Comparison of ENCODE assay signal across 1 cellular context in genomic region chr16:28553776-28554633, GRCh38.
TF ChIP-seq lines count a peak whose summit lies in the region.

TSS of gene SGF29 (plus strand) at chr16:28553920. CDS start at chr16:28581070, 27,150 bp downstream.

TF ChIP-seq in WTC11, 78 proteins besides CTCF, POLR2A, EP300 and RAD21 (continued from another document):
- TF ChIP-seq ZNF281 (CRISPR knock-in tag; IDR thresholded peaks at IDR 0.05) (0 out of 2 replicates have a peak, but pooled peaks have one; percentile 19), TEAD1 (CRISPR knock-in tag; IDR thresholded peaks at IDR 0.05) (peak; percentile 65), ATF2 (CRISPR knock-in tag; IDR thresholded peaks at IDR 0.05; ENCODE audit: borderline replicate concordance, low read depth) (no peak), ZSCAN18 (CRISPR knock-in tag; IDR thresholded peaks at IDR 0.05) (no peak), RORB (CRISPR knock-in tag; IDR thresholded peaks at IDR 0.05) (no peak), GRHL2 (CRISPR knock-in tag; IDR thresholded peaks at IDR 0.05; ENCODE audit: insufficient replicate concordance, severe bottlenecking) (no peak), ESRRA (CRISPR knock-in tag; IDR thresholded peaks at IDR 0.05; ENCODE audit: borderline replicate concordance) (peak; percentile 28; the same call in 1 of the 2 replicates), FOXK1 (CRISPR knock-in tag; IDR thresholded peaks at IDR 0.05) (peak; percentile 78; the same call in 1 of the 2 replicates), CREM (CRISPR knock-in tag; IDR thresholded peaks at IDR 0.05) (peak; percentile 64; the same call in 1 of the 2 replicates), IRF2 (CRISPR knock-in tag; IDR thresholded peaks at IDR 0.05; ENCODE audit: borderline replicate concordance, low read depth) (no peak), ZBTB21 (CRISPR knock-in tag; IDR thresholded peaks at IDR 0.05; ENCODE audit: borderline replicate concordance) (peak; percentile 83; the same call in 1 of the 2 replicates), GABPB1 (CRISPR knock-in tag; IDR thresholded peaks at IDR 0.05) (peak; percentile 81), AFF4 (CRISPR knock-in tag; IDR thresholded peaks at IDR 0.05; ENCODE audit: borderline replicate concordance) (no peak), SP1 (CRISPR knock-in tag; conservative IDR thresholded peaks at IDR 0.05) (peak; percentile 83), FOXP4 (CRISPR knock-in tag; IDR thresholded peaks at IDR 0.05) (peak; percentile 81; the same call in 1 of the 2 replicates), NFE2L1 (CRISPR knock-in tag; IDR thresholded peaks at IDR 0.05) (0 out of 2 replicates have a peak, but pooled peaks have one; percentile 45), FOXP1 (CRISPR knock-in tag; IDR thresholded peaks at IDR 0.05; ENCODE audit: borderline replicate concordance) (peak; percentile 84), TEAD4 (CRISPR knock-in tag; IDR thresholded peaks at IDR 0.05) (no peak), PREB (CRISPR knock-in tag; IDR thresholded peaks at IDR 0.05; ENCODE audit: borderline replicate concordance) (peak; percentile 49; the same call in 1 of the 2 replicates), ELF4 (CRISPR knock-in tag; IDR thresholded peaks at IDR 0.05; ENCODE audit: low read depth) (no peak), USF1 (CRISPR knock-in tag; IDR thresholded peaks at IDR 0.05) (peak; percentile 53), ZNF232 (CRISPR knock-in tag; IDR thresholded peaks at IDR 0.05) (peak; percentile 50; the same call in 1 of the 2 replicates), TP53 (CRISPR knock-in tag; IDR thresholded peaks at IDR 0.05) (0 out of 2 replicates have a peak, but pooled peaks have one; percentile 29), ZNF416 (CRISPR knock-in tag; IDR thresholded peaks at IDR 0.05) (no peak), ETV6 (CRISPR knock-in tag; IDR thresholded peaks at IDR 0.05) (peak; percentile 67)
